ENCODE assay signal across 1 cellular context in the genomic region with DNA sequence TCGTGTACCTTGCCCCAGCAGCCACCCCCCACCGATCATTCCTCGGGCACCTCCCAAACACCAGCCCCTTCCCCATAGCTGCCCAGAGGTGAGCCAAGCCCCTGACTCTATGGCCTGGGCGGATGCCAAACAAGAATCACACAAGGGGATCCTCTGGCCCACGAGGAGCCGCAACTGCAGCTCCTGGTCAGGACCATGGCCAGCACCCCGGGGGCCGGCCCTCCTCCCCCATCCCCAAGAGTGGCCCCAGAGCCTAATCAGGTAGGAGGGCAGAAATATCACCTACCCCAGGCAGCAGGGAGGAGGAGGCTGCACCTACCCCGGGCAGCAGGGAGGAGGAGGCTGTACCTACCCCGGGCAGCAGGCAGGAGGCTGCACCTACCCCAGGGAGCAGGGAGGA.
A peak's percentile ranks its signal among the peaks of the same experiment; 100 is the strongest.
TF ChIP-seq lines count a peak whose summit lies in the region.

No MANE protein-coding gene starts in this region.

TF ChIP-seq in H1, 55 proteins besides CTCF, POLR2A, EP300 and RAD21:
- no peak for TF ChIP-seq ATF3 (IDR thresholded peaks at IDR 0.05; ENCODE audit: insufficient read depth, low read depth, low read length)
- no peak for TF ChIP-seq CHD1 (IDR thresholded peaks at IDR 0.05; ENCODE audit: low read depth, low read length)
- no peak for TF ChIP-seq PHF8 (conservative IDR thresholded peaks at IDR 0.05; ENCODE audit: low read depth, low read length)
- no peak for TF ChIP-seq CHD7 (IDR thresholded peaks at IDR 0.05; ENCODE audit: insufficient replicate concordance, low read length)
- TF ChIP-seq ASH2L (IDR thresholded peaks at IDR 0.05; ENCODE audit: low read length): no peak
- no peak for TF ChIP-seq SIX5 (IDR thresholded peaks at IDR 0.05; ENCODE audit: low read depth, low read length)
- TF ChIP-seq HDAC6 (IDR thresholded peaks at IDR 0.05; ENCODE audit: low read depth, low read length): no peak
- no peak for TF ChIP-seq JUND (IDR thresholded peaks at IDR 0.05; ENCODE audit: low read length)
- peak; percentile 66; the same call in 1 of the 2 replicates for TF ChIP-seq GABPA (IDR thresholded peaks at IDR 0.05; ENCODE audit: borderline replicate concordance, insufficient read depth, low read length)
- TF ChIP-seq TCF12 (IDR thresholded peaks at IDR 0.05; ENCODE audit: low read depth, low read length): no peak
- TF ChIP-seq ZNF274 (IDR thresholded peaks at IDR 0.05; ENCODE audit: borderline replicate concordance, extremely low read depth, low read length): no peak
- TF ChIP-seq TAF1 (IDR thresholded peaks at IDR 0.05; ENCODE audit: low read depth, low read length): no peak
- peak; percentile 86 to 87; a peak in 2 of 4 replicates for TF ChIP-seq SIN3A (conservative IDR thresholded peaks at IDR 0.05 in 1 of 2, IDR thresholded peaks at IDR 0.05 in 1 of 2; ENCODE audit: low read depth in 1 of 2, low read length in 2 of 2)
